Comparison of ENCODE assay signal across 23 cellular contexts in the genomic region with DNA sequence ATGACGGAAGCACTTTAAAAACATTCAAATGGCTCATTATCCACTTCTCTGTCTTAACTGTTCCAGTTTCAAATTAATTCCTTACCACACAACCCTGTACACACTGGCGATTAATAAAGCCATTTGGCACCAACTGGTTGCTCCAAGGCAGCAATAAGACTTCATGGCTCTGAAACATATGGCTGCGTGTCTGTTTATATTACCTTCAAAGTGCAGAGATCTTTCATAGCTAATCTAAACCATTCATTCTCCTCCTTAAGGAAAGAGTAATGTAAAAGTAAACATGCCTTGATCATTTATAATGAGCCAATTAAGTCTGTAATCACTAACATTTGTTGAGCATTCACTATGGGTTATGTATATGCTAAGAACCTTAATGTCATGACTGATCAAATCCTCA.
DNase-seq lines count a peak whose midpoint lies in the region; ATAC-seq, FAIRE-seq and TF ChIP-seq lines count a peak whose summit lies in the region.
"Had no signal": no experiment of that assay in that cellular context is flagged by ENCODE, and none has a peak within 500 bp of the region (broad histone marks: within the 10 kb centered on the region; RNA-seq: fewer than 3 reads in every experiment).

No MANE protein-coding gene starts in this region.

- no peaks in the 10 kb centered on the region for H3K36me3 ChIP-seq in small intestine (ENCODE audit: control insufficient read depth in 2 of 2, insufficient read depth in 2 of 2, low read length in 2 of 2)

- TF ChIP-seq CTCF in D721Med (IDR thresholded peaks at IDR 0.05; ENCODE audit: insufficient read depth, missing control alignments), result no peak

- H3K9me3 ChIP-seq in small intestine (ENCODE audit: control insufficient read depth, low read depth), result no peaks in the 10 kb centered on the region
- H3K9me3 ChIP-seq: BLaER1 had no signal

- 84 to 87% (median 85%) methylated on average over 3 of the region's 3 CpGs for WGBS in small intestine, 3 donors

- DNase-seq in D721Med (ENCODE audit: insufficient read length, low spot score) (no peak), NCI-H1436 (lab: John Stamatoyannopoulos, UW) (peak; percentile 55), epithelial cell of prostate (ENCODE audit: low read depth, low spot score) (no peak), small intestine (peak; percentile 10)
- no peak for DNase-seq in activated CD4-positive, alpha-beta T cell treated with anti-CD3 and anti-CD28 coated beads, Interleukin-2, amount 50 U/mL, for 48 hours
- DNase-seq: CD4-positive, alpha-beta T cell; COR-L47; DMS 273 treated with DMSO at 0.1 percent for 48 hours; DMS79 treated with DMSO at 0.1 percent for 48 hours; GOT3; Karpas-422; NCI-H187 treated with DMSO at 0.1 percent for 48 hours; NCI-H2107; NCI-H446 treated with DMSO at 0.1 percent for 48 hours; NCI-H526 treated with DMSO at 0.1 percent for 48 hours; PC-9; RPMI8226; SHP77 treated with DMSO at 0.1 percent for 48 hours had no signal

- H3K27ac ChIP-seq in epithelial cell of prostate, result peak overlapping the region; percentile 84
- no peak overlapping the region for H3K27ac ChIP-seq in small intestine (ENCODE audit: low read depth in 1 of 2, low read length in 1 of 2)
- H3K27ac ChIP-seq: BLaER1, PC-9, SK-N-MC had no signal

- no peaks in the 10 kb centered on the region for H3K4me1 ChIP-seq in small intestine (ENCODE audit: control insufficient read depth in 2 of 2, insufficient read depth in 1 of 2, low read depth in 1 of 2, low read length in 1 of 2)

- H3K27me3 ChIP-seq in small intestine (ENCODE audit: control insufficient read depth in 2 of 2, insufficient read depth in 2 of 2, low read length in 2 of 2), result no peaks in the 10 kb centered on the region
- H3K27me3 ChIP-seq: BLaER1 had no signal

- FAIRE-seq in D721Med (lab: Jason Lieb, UNC) (peak; percentile 72), small intestine (lab: Jason Lieb, UNC) (no peak)
- FAIRE-seq: GM12891 had no signal

- no peak overlapping the region for H3K4me3 ChIP-seq in small intestine (ENCODE audit: low read depth in 1 of 2, low read length in 2 of 2)
- H3K4me3 ChIP-seq: BLaER1, PC-9, SK-N-MC had no signal

- ATAC-seq in GM18517 (IDR thresholded peaks at IDR 0.05; ENCODE audit: unreplicated experiment), result no peak
- no peak for ATAC-seq in HG03159 (IDR thresholded peaks at IDR 0.05; ENCODE audit: unreplicated experiment)

Comparison
In these comparisons a context has a peak if more than half of its experiments do, and no peak if none do; other contexts are left out.
1. DNase-seq: peak in NCI-H1436 (single experiment) and small intestine (single experiment); none in D721Med (single experiment), epithelial cell of prostate (single experiment) and activated CD4-positive, alpha-beta T cell treated with anti-CD3 and anti-CD28 coated beads, Interleukin-2, amount 50 U/mL, for 48 hours (0 of 2).